1 cellular context compared by ENCODE assay signal in the genomic region with DNA sequence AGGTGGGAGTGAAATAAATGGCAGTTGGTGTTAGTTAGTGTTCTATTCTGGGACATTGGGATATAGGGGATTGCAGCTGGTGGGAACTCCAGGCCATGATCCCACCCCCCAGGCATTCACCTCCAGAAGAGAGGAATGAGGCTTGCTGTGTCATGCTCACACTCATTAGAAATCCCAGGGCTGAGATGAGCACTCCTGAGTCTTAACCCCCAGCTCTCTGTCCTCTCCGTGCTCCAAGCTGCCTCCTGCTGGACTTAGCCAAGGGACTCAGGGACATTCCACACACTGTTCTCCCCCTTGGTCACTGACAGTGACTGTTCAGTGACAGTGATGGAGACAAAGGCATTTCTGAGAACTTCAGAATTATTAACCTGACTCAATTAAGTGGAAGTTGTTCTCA.
TF ChIP-seq lines count a peak whose summit lies in the region.

No MANE protein-coding gene starts in this region.

TF ChIP-seq in K562, 482 proteins besides CTCF, POLR2A, EP300 and RAD21:
- TF ChIP-seq ZNF263 (CRISPR knock-in tag; IDR thresholded peaks at IDR 0.05; ENCODE audit: borderline replicate concordance), result peak; percentile 71
- TF ChIP-seq ZSCAN29 (IDR thresholded peaks at IDR 0.05), result no peak
- no peak for TF ChIP-seq ELF2 (CRISPR knock-in tag; IDR thresholded peaks at IDR 0.05)
- TF ChIP-seq, protein P1, sequence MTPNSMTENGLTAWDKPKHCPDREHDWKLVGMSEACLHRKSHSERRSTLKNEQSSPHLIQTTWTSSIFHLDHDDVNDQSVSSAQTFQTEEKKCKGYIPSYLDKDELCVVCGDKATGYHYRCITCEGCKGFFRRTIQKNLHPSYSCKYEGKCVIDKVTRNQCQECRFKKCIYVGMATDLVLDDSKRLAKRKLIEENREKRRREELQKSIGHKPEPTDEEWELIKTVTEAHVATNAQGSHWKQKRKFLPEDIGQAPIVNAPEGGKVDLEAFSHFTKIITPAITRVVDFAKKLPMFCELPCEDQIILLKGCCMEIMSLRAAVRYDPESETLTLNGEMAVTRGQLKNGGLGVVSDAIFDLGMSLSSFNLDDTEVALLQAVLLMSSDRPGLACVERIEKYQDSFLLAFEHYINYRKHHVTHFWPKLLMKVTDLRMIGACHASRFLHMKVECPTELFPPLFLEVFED (CRISPR knock-in tag; conservative IDR thresholded peaks at IDR 0.05), result no peak
- TF ChIP-seq, protein P2, sequence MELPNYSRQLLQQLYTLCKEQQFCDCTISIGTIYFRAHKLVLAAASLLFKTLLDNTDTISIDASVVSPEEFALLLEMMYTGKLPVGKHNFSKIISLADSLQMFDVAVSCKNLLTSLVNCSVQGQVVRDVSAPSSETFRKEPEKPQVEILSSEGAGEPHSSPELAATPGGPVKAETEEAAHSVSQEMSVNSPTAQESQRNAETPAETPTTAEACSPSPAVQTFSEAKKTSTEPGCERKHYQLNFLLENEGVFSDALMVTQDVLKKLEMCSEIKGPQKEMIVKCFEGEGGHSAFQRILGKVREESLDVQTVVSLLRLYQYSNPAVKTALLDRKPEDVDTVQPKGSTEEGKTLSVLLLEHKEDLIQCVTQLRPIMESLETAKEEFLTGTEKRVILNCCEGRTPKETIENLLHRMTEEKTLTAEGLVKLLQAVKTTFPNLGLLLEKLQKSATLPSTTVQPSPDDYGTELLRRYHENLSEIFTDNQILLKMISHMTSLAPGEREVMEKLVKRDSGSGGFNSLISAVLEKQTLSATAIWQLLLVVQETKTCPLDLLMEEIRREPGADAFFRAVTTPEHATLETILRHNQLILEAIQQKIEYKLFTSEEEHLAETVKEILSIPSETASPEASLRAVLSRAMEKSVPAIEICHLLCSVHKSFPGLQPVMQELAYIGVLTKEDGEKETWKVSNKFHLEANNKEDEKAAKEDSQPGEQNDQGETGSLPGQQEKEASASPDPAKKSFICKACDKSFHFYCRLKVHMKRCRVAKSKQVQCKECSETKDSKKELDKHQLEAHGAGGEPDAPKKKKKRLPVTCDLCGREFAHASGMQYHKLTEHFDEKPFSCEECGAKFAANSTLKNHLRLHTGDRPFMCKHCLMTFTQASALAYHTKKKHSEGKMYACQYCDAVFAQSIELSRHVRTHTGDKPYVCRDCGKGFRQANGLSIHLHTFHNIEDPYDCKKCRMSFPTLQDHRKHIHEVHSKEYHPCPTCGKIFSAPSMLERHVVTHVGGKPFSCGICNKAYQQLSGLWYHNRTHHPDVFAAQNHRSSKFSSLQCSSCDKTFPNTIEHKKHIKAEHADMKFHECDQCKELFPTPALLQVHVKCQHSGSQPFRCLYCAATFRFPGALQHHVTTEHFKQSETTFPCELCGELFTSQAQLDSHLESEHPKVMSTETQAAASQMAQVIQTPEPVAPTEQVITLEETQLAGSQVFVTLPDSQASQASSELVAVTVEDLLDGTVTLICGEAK (IDR thresholded peaks at IDR 0.05), result no peak
- TF ChIP-seq, protein P2 (CRISPR knock-in tag; IDR thresholded peaks at IDR 0.05), result no peak
